Comparison of ENCODE assay signal across 8 cellular contexts in the genomic region with DNA sequence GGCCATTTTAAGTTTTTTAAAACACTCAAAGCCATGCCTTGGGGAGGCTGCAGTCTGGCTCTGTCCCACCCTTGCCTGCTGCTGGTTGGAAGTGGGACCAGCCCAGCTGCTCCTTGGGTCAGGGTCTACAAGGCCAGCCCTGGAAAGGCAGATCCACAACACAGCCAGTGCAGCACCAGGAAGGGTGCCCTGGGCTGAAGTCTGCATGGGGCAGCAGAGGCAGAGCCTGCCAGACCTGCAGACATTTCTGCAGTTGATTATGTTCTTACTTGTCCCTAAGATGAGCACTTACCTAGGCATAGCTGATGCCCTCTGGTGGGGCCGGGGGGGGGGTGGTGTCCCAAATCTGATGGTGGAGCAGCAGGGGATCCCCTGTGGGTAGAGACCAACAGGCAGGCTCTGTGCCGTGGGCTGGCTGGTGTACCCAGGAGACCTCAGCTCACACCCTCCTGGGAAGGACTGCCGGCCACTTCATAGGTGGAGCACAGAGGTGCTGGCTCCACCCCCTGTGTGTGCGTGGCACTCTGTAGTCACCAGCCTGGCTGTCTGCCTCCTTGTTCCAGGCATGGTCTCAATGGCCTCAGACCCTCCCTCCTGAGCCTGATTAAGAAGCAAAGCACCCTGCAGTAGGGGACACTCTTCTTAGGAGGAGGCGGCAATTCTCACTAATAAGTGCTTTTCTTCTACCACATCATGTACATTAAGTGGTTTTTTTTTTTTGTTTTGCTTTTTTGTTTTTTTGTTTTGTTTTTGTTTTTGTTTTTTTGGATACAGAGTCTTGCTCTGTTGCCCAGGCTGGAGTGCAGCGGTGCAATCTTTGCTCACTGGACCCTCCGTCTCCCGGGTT.
DNase-seq lines count a peak whose midpoint lies in the region; ATAC-seq and TF ChIP-seq lines count a peak whose summit lies in the region.

No MANE protein-coding gene starts in this region.

- no peak overlapping the region for H3K4me3 ChIP-seq in BLaER1

- intact Hi-C loops in activated B cell treated with CpG ODN at 0.5 μM for 24 hours (cut with micrococcal nuclease), result loop anchor here (1.0 kb wide), 2 partner anchors 13 to 206 kb away; no protein-coding TSS in a partner anchor

- peak overlapping the region; percentile 82 for H3K4me2 ChIP-seq in BLaER1

- H3K27ac ChIP-seq in BLaER1, result peak overlapping the region; percentile 51; the same call in 1 of the 2 replicates

- H4K20me1 ChIP-seq in BLaER1, result no peaks in the 10 kb centered on the region

- no peaks in the 10 kb centered on the region for H3K36me3 ChIP-seq in BLaER1

- DNase-seq in activated B cell treated with CpG ODN at 0.5 μM for 24 hours (peak; percentile 52), ecto neural progenitor cell (ENCODE audit: low spot score) (no peak), DMS53 (lab: John Stamatoyannopoulos, UW) (no peak)
- no peak for DNase-seq in stimulated activated CD4-positive, alpha-beta T cell treated with anti-CD3 and anti-CD28 coated beads, Interleukin-1b, Interleukin-23, amount 100 ng/mL, for 48 hours
- no peak for DNase-seq in activated CD4-positive, CD25-positive, alpha-beta regulatory T cell treated with anti-CD3 and anti-CD28 coated beads, Interleukin-2, amount 50 U/mL, for 72 hours

- H3K4me1 ChIP-seq in BLaER1, result peaks cover 83% of the 10 kb centered on the region

- no peak for TF ChIP-seq CTCF in activated B cell treated with CpG ODN at 0.5 μM for 24 hours (IDR thresholded peaks at IDR 0.05)

- no peaks in the 10 kb centered on the region for H3K9me3 Mint-ChIP-seq in activated B cell treated with CpG ODN at 0.5 μM for 24 hours

- POLR2A ChIA-PET in activated B cell treated with CpG ODN at 0.5 μM for 24 hours (lab: Charles Lee), result interaction anchor here (0.6 to 7.7 kb wide), 21 partner anchors 9 to 258 kb away, joined by 3 to 380 read pairs (median 6); partner anchors contain the start of gene KLF13

- no peak overlapping the region for H3K9ac ChIP-seq in BLaER1

- CTCF ChIA-PET in activated B cell treated with CpG ODN at 0.5 μM for 24 hours (lab: Charles Lee), result interaction anchor here (0.6 to 4.3 kb wide), 8 partner anchors 15 to 261 kb away, joined by 3 to 39 read pairs (median 5); no protein-coding TSS in a partner anchor

- peak overlapping the region; percentile 85 for H3K4me3 Mint-ChIP-seq in activated B cell treated with CpG ODN at 0.5 μM for 24 hours

- H3K36me3 Mint-ChIP-seq in activated B cell treated with CpG ODN at 0.5 μM for 24 hours (ENCODE audit: low read depth), result peaks cover 17% of the 10 kb centered on the region

- peak; percentile 64 for ATAC-seq in GM19023 (IDR thresholded peaks at IDR 0.05; ENCODE audit: unreplicated experiment)
- peak; percentile 58 for ATAC-seq in HG02981 (IDR thresholded peaks at IDR 0.05; ENCODE audit: unreplicated experiment)
- ATAC-seq in activated B cell treated with CpG ODN at 0.5 μM for 24 hours (ENCODE audit: low read depth), result peak; percentile 64

- H3K27me3 Mint-ChIP-seq in activated B cell treated with CpG ODN at 0.5 μM for 24 hours, result no peaks in the 10 kb centered on the region

- no peaks in the 10 kb centered on the region for H3K27me3 ChIP-seq in BLaER1

- H3K27ac Mint-ChIP-seq in activated B cell treated with CpG ODN at 0.5 μM for 24 hours, result peak overlapping the region; percentile 98

- peaks cover 9% of the 10 kb centered on the region; the same call in 1 of the 2 replicates for H3K9me3 ChIP-seq in BLaER1

- H3K4me1 Mint-ChIP-seq in activated B cell treated with CpG ODN at 0.5 μM for 24 hours, result peaks cover 96% of the 10 kb centered on the region
